ENCODE assay signal across 16 cellular contexts in the genomic region with DNA sequence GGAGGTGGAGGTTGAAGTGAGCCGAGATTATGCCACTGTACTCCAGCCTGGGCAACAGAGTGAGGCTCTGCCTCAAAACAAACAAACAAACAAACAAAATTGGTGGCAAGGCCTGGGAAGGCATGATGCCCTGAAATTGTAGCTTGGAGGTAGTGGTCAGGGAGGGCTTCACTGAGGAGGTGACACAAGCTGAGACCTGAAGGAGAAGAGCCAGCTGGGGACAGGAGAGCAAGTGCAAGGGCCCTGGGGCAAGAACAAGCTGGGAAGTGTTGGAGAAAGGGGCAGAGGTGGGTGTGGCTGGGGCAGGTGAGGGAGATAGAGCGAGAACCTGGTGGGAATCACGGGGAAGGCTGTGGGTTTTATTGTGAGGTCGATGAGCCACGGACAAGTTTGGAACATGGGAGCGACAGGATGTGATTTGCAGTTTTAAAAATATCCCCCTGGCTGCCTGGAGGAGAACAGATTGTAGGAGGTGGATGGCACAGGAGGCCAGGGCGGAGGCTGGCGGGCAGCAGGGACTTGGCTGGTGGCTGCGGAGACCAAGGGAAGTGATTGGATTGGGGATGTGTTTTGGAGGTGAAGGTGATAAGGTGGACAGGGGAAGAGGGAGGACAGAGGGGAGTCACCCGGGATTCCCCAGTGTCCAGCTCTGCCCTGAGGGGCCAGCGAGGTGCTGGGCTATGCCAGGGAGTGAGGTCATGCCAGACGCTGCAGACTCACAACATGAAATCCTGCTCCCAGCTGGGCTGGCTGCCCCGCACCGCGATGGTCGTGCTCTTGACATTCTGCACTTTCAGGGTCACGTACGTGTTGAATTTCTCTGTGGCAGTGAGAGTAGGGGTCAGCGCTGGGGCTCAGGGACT. TPM values are rescaled to one million over a fixed set of nuclear protein-coding genes. Genes with fewer than 3 reads are reported as not detected.
A peak's percentile ranks its signal among the peaks of the same experiment; 100 is the strongest.
DNase-seq lines count a peak whose midpoint lies in the region; ATAC-seq and TF ChIP-seq lines count a peak whose summit lies in the region.
"Had no signal": no experiment of that assay in that cellular context is flagged by ENCODE, and none has a peak within 500 bp of the region (broad histone marks: within the 10 kb centered on the region; RNA-seq: fewer than 3 reads in every experiment).

No MANE protein-coding gene starts in this region.

- H3K27me3 ChIP-seq in Panc1 (ENCODE audit: control insufficient read depth, insufficient read depth, low read length) (no peaks in the 10 kb centered on the region), dorsolateral prefrontal cortex (no peaks in the 10 kb centered on the region), thoracic aorta (replicated peaks; ENCODE audit: insufficient read depth) (no peaks in the 10 kb centered on the region)

- no peak overlapping the region for H3K4me3 Mint-ChIP-seq in activated naive CD4-positive, alpha-beta T cell treated with anti-CD3 and anti-CD28 coated beads, Interleukin-2, amount 50 U/mL, for 24 hours
- H3K4me3 Mint-ChIP-seq in activated naive CD4-positive, alpha-beta T cell treated with anti-CD3 and anti-CD28 coated beads, Interleukin-2, amount 10 ng/mL, durations not matched to agents 7 days and 5 days = no peak overlapping the region

- ATAC-seq in Panc1 (peak; percentile 64; the same call in 1 of the 2 replicates), thoracic aorta (ENCODE audit: insufficient number of reproducible peaks, low FRiP score, low read depth) (no peak), left colon (no peak)

- H3K4me1 ChIP-seq in Panc1 (ENCODE audit: control insufficient read depth, insufficient read depth, low read length) (no peaks in the 10 kb centered on the region), thoracic aorta (ENCODE audit: control insufficient read depth in 1 of 2, low read depth in 2 of 2) (peaks cover 3 to 11% of the 10 kb centered on the region in 2 donors)

- intact Hi-C loops in Panc1 (cut with micrococcal nuclease; ENCODE audit: unreplicated experiment) = no loop called here
- intact Hi-C loops in dorsolateral prefrontal cortex (cut with DNase I) = no loop called here
- intact Hi-C loops in left colon (cut with DNase I, micrococcal nuclease) = no loop called here

- no peak for DNase-seq in activated naive CD4-positive, alpha-beta T cell treated with anti-CD3 and anti-CD28 coated beads, Interleukin-2, amount 10 ng/mL, durations not matched to agents 7 days and 5 days
- DNase-seq in Panc1 (ENCODE audit: low read depth, low spot score) = no peak
- DNase-seq in dorsolateral prefrontal cortex = peak in 4 of 10 donors; percentile 22 to 80 (median 38)
- no peak for DNase-seq in thoracic aorta (ENCODE audit: low spot score)
- DNase-seq in left colon = no peak
- DNase-seq in activated CD4-positive, alpha-beta T cell treated with anti-CD3 and anti-CD28 coated beads for 4 hours = no peak
- DNase-seq in stimulated activated CD4-positive, alpha-beta T cell treated with anti-CD3 and anti-CD28 coated beads, Interleukin-2, amount 100 ng/mL, for 48 hours = no peak
- DNase-seq: 8988T, HCEC 1CT, Kasumi-1, NCI-H1417 treated with DMSO at 0.1 percent for 48 hours, NCI-H2029 treated with DMSO at 0.1 percent for 48 hours, NCI-H510A treated with DMSO at 0.1 percent for 48 hours had no signal

- POLR2A ChIA-PET in Panc1 (lab: Charles Lee) = no interaction called here

- H3K4me3 ChIP-seq in Panc1 (ENCODE audit: low read depth in 2 of 2, low read length in 2 of 2) (no peak overlapping the region), dorsolateral prefrontal cortex (no peak overlapping the region), thoracic aorta (peak overlapping the region; percentile 4)

- CTCF ChIA-PET in activated naive CD4-positive, alpha-beta T cell treated with anti-CD3 and anti-CD28 coated beads, Interleukin-2, amount 10 ng/mL, durations not matched to agents 7 days and 5 days (lab: Charles Lee) = no interaction called here
- CTCF ChIA-PET in Panc1 (lab: Charles Lee) = no interaction called here

- no peaks in the 10 kb centered on the region for H3K36me3 ChIP-seq in Panc1 (ENCODE audit: control insufficient read depth, insufficient read depth, low read length)
- H3K36me3 ChIP-seq in thoracic aorta = no peaks in the 10 kb centered on the region

- peaks cover 12% of the 10 kb centered on the region for H3K27me3 Mint-ChIP-seq in activated naive CD4-positive, alpha-beta T cell treated with anti-CD3 and anti-CD28 coated beads, Interleukin-2, amount 50 U/mL, for 24 hours
- peaks cover 41% of the 10 kb centered on the region for H3K27me3 Mint-ChIP-seq in activated naive CD4-positive, alpha-beta T cell treated with anti-CD3 and anti-CD28 coated beads, Interleukin-2, amount 10 ng/mL, durations not matched to agents 7 days and 5 days

- H3K36me3 Mint-ChIP-seq in activated naive CD4-positive, alpha-beta T cell treated with anti-CD3 and anti-CD28 coated beads, Interleukin-2, amount 50 U/mL, for 24 hours = no peaks in the 10 kb centered on the region
- no peaks in the 10 kb centered on the region for H3K36me3 Mint-ChIP-seq in activated naive CD4-positive, alpha-beta T cell treated with anti-CD3 and anti-CD28 coated beads, Interleukin-2, amount 10 ng/mL, durations not matched to agents 7 days and 5 days

- no peaks in the 10 kb centered on the region for H3K4me1 Mint-ChIP-seq in activated naive CD4-positive, alpha-beta T cell treated with anti-CD3 and anti-CD28 coated beads, Interleukin-2, amount 50 U/mL, for 24 hours
- H3K4me1 Mint-ChIP-seq in activated naive CD4-positive, alpha-beta T cell treated with anti-CD3 and anti-CD28 coated beads, Interleukin-2, amount 10 ng/mL, durations not matched to agents 7 days and 5 days = no peaks in the 10 kb centered on the region

- no peak overlapping the region for H3K27ac ChIP-seq in Panc1 (ENCODE audit: low read length)
- H3K27ac ChIP-seq in dorsolateral prefrontal cortex = peak overlapping the region in 47 of 59 donors; percentile 4 to 92 (median 56)
- peak overlapping the region in 1 of 2 donors; percentile 63 for H3K27ac ChIP-seq in thoracic aorta
- H3K27ac ChIP-seq: C4-2B, RWPE1 had no signal

- TF ChIP-seq CTCF in Panc1 (IDR thresholded peaks at IDR 0.05) = no peak
- no peak for TF ChIP-seq CTCF in dorsolateral prefrontal cortex (IDR thresholded peaks at IDR 0.05 in 54 of 56, conservative IDR thresholded peaks at IDR 0.05 in 2 of 56; ENCODE audit: low read depth in 1 of 56, partially characterized antibody in 56 of 56)
- no peak for TF ChIP-seq CTCF in thoracic aorta (IDR thresholded peaks at IDR 0.05)

- in situ Hi-C loops in Panc1 (cut with HindIII; ENCODE audit: low pct_unique_long_range_greater_than_20kb, low sequenced_read_pairs) = no loop called here

- peak overlapping the region; percentile 21 for H3K27ac Mint-ChIP-seq in activated naive CD4-positive, alpha-beta T cell treated with anti-CD3 and anti-CD28 coated beads, Interleukin-2, amount 50 U/mL, for 24 hours
- no peak overlapping the region for H3K27ac Mint-ChIP-seq in activated naive CD4-positive, alpha-beta T cell treated with anti-CD3 and anti-CD28 coated beads, Interleukin-2, amount 10 ng/mL, durations not matched to agents 7 days and 5 days

- no peaks in the 10 kb centered on the region for H3K9me3 ChIP-seq in Panc1 (ENCODE audit: control insufficient read depth, insufficient read depth, low read depth, low read length)
- H3K9me3 ChIP-seq in thoracic aorta = no peaks in the 10 kb centered on the region

- no TSS peak for BruUV-seq in Panc1 (replicated peaks; lab: Mats Ljungman, UMichigan)

- H3K9me3 Mint-ChIP-seq in activated naive CD4-positive, alpha-beta T cell treated with anti-CD3 and anti-CD28 coated beads, Interleukin-2, amount 50 U/mL, for 24 hours = no peaks in the 10 kb centered on the region
- H3K9me3 Mint-ChIP-seq in activated naive CD4-positive, alpha-beta T cell treated with anti-CD3 and anti-CD28 coated beads, Interleukin-2, amount 10 ng/mL, durations not matched to agents 7 days and 5 days = no peaks in the 10 kb centered on the region

RNA-seq across cellular contexts. Expression of a gene that starts 14.0 kb away (rescaled TPM):
- 0.46 TPM for total RNA-seq in Panc1 (2021; ENCODE audit: unreplicated experiment)
- 0.46 TPM for polyA plus RNA-seq in Panc1 (2012; ENCODE audit: insufficient read length)
- 100 to 1,000 TPM in 114 of 120 experiments, 10 to 100 TPM in 6; 49.4 to 256 (median 166) TPM for total RNA-seq in dorsolateral prefrontal cortex
- total RNA-seq in thoracic aorta = 1 to 10 TPM; 2.1 to 7.7 TPM
- under 1 TPM; 0.24 to 0.28 TPM for total RNA-seq in left colon

RNA-seq across cellular contexts. Expression of a gene that starts 45.1 kb away (rescaled TPM):
- total RNA-seq in Panc1 (2021; ENCODE audit: unreplicated experiment) (56.6 TPM), dorsolateral prefrontal cortex (100 to 1,000 TPM in 116 of 120 experiments, 10 to 100 TPM in 4; 88.0 to 219 (median 156) TPM), thoracic aorta (10 to 100 TPM; 31.7 to 42.9 TPM), left colon (10 to 100 TPM; 39.9 to 43.5 TPM)
- 93.7 TPM for polyA plus RNA-seq in Panc1 (2012; ENCODE audit: insufficient read length)

Comparison
In these comparisons a context has a peak if more than half of its experiments do, and no peak if none do; other contexts are left out.
1. RNA of a gene that starts 14.0 kb away (total RNA-seq): 49.4 to 256 TPM in dorsolateral prefrontal cortex; 2.1 to 7.7 TPM in thoracic aorta, 0.46 TPM in Panc1 (single experiment) and 0.24 to 0.28 TPM in left colon; every median in the first group is over 4 times any median in the second.